8 cellular contexts compared by ENCODE assay signal in the genomic region with DNA sequence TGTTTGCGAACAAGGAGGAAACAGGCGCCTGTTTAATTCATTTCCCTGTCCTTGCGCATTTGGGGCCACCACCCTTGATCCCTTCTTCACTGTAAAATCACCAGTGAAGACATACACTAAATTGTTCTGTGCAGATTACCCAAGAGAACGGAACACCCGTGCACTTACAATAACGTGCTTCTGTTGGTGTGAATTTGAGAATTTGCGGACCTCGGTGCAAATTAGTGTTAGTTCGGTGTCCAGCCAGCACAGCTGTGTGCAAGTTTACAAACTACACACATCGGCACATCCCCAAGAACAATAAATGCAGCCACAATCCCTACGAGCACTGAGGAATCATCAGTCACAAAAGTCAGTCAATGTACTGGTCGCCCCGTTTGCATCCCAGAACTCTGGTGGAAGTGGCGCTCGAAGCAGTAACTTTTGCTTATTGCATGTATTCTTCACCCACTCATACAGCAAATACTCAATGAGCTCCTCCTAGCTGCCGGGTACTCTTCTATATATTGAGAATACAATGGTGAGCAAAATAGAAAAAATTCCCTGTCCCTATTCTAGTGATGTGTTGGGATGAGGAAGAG. TPM values are rescaled to one million over a fixed set of nuclear protein-coding genes. Genes with fewer than 3 reads are reported as not detected.
DNase-seq lines count a peak whose midpoint lies in the region; ATAC-seq, FAIRE-seq and TF ChIP-seq lines count a peak whose summit lies in the region.

No MANE protein-coding gene starts in this region.

- H3K36me3 Mint-ChIP-seq in GM23338 (ENCODE audit: low read depth) (no peaks in the 10 kb centered on the region), T-cell (no peaks in the 10 kb centered on the region)
- no peaks in the 10 kb centered on the region for H3K36me3 Mint-ChIP-seq in T-helper 2 cell treated with Interferon-gamma antibody and Interleukin-4, amounts not matched to agents 5 μg/mL and 100 μg/mL, for 36 hours (ENCODE audit: low read depth)

- ATAC-seq in GM23338 (no peak), GM19324 (IDR thresholded peaks at IDR 0.05; ENCODE audit: low FRiP score, unreplicated experiment) (no peak), T-cell (replicated peaks in 1 of 4) (no peak)

- H3K79me2 ChIP-seq in GM23338 (replicated peaks; ENCODE audit: insufficient read depth): peaks cover 37% of the 10 kb centered on the region

- no peak overlapping the region for H3K4me3 Mint-ChIP-seq in GM23338
- no peak overlapping the region for H3K4me3 Mint-ChIP-seq in T-helper 2 cell treated with Interferon-gamma antibody and Interleukin-4, amounts not matched to agents 5 μg/mL and 100 μg/mL, for 36 hours
- H3K4me3 Mint-ChIP-seq in T-cell: no peak overlapping the region

- POLR2A ChIA-PET in T-cell (lab: Charles Lee): interaction anchor here (0.6 kb wide), 2 partner anchors 62 to 374 kb away, joined by 3 to 4 read pairs; no protein-coding TSS in a partner anchor

- peak; percentile 33 for DNase-seq in AG10803 (ENCODE audit: low read depth)
- DNase-seq in GM23338 (ENCODE audit: low spot score): no peak
- DNase-seq in T-helper 2 cell treated with Interferon-gamma antibody and Interleukin-4, amounts not matched to agents 5 μg/mL and 100 μg/mL, for 36 hours (ENCODE audit: low spot score): peak; percentile 4
- DNase-seq in frontal cortex (ENCODE audit: low spot score in 2 of 2): peak; percentile 13 to 17
- no peak for DNase-seq in T-cell
- no peak for DNase-seq in iPS-NIHi11 (ENCODE audit: low spot score)

- peak overlapping the region; percentile 99 for H2AFZ ChIP-seq in GM23338

- H3K27me3 ChIP-seq in GM23338 (ENCODE audit: insufficient read depth): no peaks in the 10 kb centered on the region
- no peaks in the 10 kb centered on the region for H3K27me3 ChIP-seq in skeletal muscle satellite cell (ENCODE audit: control insufficient read depth, insufficient read depth, low read length)

- H3K27me3 Mint-ChIP-seq in GM23338 (ENCODE audit: insufficient read depth, low read depth, poor library complexity) (peaks cover 5% of the 10 kb centered on the region), T-cell (no peaks in the 10 kb centered on the region)
- H3K27me3 Mint-ChIP-seq in T-helper 2 cell treated with Interferon-gamma antibody and Interleukin-4, amounts not matched to agents 5 μg/mL and 100 μg/mL, for 36 hours (ENCODE audit: low read depth): no peaks in the 10 kb centered on the region

- H3K9me3 Mint-ChIP-seq in GM23338 (no peaks in the 10 kb centered on the region), T-cell (no peaks in the 10 kb centered on the region)
- no peaks in the 10 kb centered on the region for H3K9me3 Mint-ChIP-seq in T-helper 2 cell treated with Interferon-gamma antibody and Interleukin-4, amounts not matched to agents 5 μg/mL and 100 μg/mL, for 36 hours

- H3K4me1 Mint-ChIP-seq in GM23338 (peaks cover 11% of the 10 kb centered on the region; the same call in 2 of the 3 replicates), T-cell (peaks cover 3 to 17% (median 12%) of the 10 kb centered on the region in 3 donors)
- peaks cover 7% of the 10 kb centered on the region for H3K4me1 Mint-ChIP-seq in T-helper 2 cell treated with Interferon-gamma antibody and Interleukin-4, amounts not matched to agents 5 μg/mL and 100 μg/mL, for 36 hours (ENCODE audit: low read depth)

- no peaks in the 10 kb centered on the region for H3F3A ChIP-seq in GM23338 (replicated peaks; ENCODE audit: low read depth)

- CTCF ChIA-PET in T-cell (lab: Charles Lee): interaction anchor here in 1 of 2 donors (0.6 to 0.9 kb wide), 3 partner anchors 41 to 58 kb away, joined by 3 read pairs; no protein-coding TSS in a partner anchor

- H3K36me3 ChIP-seq in GM23338 (ENCODE audit: insufficient read depth) (no peaks in the 10 kb centered on the region), skeletal muscle satellite cell (ENCODE audit: insufficient read depth, low read length) (no peaks in the 10 kb centered on the region)

- H3K4me2 ChIP-seq in GM23338 (peak overlapping the region; percentile 91), skeletal muscle satellite cell (ENCODE audit: low read length) (peak overlapping the region; percentile 98)

- FAIRE-seq in frontal cortex (lab: Jason Lieb, UNC): no peak

- no peak overlapping the region for H3K27ac ChIP-seq in GM23338 (ENCODE audit: low read depth)

- H3K27ac Mint-ChIP-seq in GM23338 (no peak overlapping the region), T-cell (no peak overlapping the region)
- no peak overlapping the region for H3K27ac Mint-ChIP-seq in T-helper 2 cell treated with Interferon-gamma antibody and Interleukin-4, amounts not matched to agents 5 μg/mL and 100 μg/mL, for 36 hours

- H3K4me3 ChIP-seq in AG10803 (ENCODE audit: low read length): peak overlapping the region; percentile 75
- peak overlapping the region; percentile 78 for H3K4me3 ChIP-seq in GM23338
- H3K4me3 ChIP-seq in skeletal muscle satellite cell (ENCODE audit: low read length): peak overlapping the region; percentile 99

- peak overlapping the region; percentile 99 for H3K9ac ChIP-seq in skeletal muscle satellite cell (ENCODE audit: low read depth, low read length)

- H3K4me1 ChIP-seq in GM23338 (ENCODE audit: insufficient read depth) (peaks cover 10% of the 10 kb centered on the region; the same call in 1 of the 2 replicates), skeletal muscle satellite cell (ENCODE audit: control insufficient read depth, insufficient read depth, low read length) (peaks cover 23% of the 10 kb centered on the region)

- no peaks in the 10 kb centered on the region for H3K9me2 ChIP-seq in GM23338 (ENCODE audit: insufficient read depth)

- H4K20me1 ChIP-seq in GM23338 (replicated peaks; ENCODE audit: insufficient read depth): peaks cover 19% of the 10 kb centered on the region

- TF ChIP-seq CTCF in AG10803 (conservative IDR thresholded peaks at IDR 0.05; ENCODE audit: low read length) (peak; percentile 46), GM23338 (conservative IDR thresholded peaks at IDR 0.05; ENCODE audit: low read depth in 2 of 2) (no peak)

- H3K9me3 ChIP-seq in skeletal muscle satellite cell (replicated peaks; ENCODE audit: low read length): no peaks in the 10 kb centered on the region

TF ChIP-seq in GM23338, 12 proteins besides CTCF, POLR2A, EP300 and RAD21:
- TF ChIP-seq JUNB (IDR thresholded peaks at IDR 0.05; ENCODE audit: unreplicated experiment): no peak
- TF ChIP-seq, protein P1, sequence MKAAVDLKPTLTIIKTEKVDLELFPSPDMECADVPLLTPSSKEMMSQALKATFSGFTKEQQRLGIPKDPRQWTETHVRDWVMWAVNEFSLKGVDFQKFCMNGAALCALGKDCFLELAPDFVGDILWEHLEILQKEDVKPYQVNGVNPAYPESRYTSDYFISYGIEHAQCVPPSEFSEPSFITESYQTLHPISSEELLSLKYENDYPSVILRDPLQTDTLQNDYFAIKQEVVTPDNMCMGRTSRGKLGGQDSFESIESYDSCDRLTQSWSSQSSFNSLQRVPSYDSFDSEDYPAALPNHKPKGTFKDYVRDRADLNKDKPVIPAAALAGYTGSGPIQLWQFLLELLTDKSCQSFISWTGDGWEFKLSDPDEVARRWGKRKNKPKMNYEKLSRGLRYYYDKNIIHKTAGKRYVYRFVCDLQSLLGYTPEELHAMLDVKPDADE (IDR thresholded peaks at IDR 0.05): no peak
- no peak for TF ChIP-seq ZNF331 (CRISPR knock-in tag; IDR thresholded peaks at IDR 0.05; ENCODE audit: low read depth)
- TF ChIP-seq EZH2phosphoT487 (IDR thresholded peaks at IDR 0.05; ENCODE audit: unreplicated experiment): no peak
- TF ChIP-seq, protein P2, sequence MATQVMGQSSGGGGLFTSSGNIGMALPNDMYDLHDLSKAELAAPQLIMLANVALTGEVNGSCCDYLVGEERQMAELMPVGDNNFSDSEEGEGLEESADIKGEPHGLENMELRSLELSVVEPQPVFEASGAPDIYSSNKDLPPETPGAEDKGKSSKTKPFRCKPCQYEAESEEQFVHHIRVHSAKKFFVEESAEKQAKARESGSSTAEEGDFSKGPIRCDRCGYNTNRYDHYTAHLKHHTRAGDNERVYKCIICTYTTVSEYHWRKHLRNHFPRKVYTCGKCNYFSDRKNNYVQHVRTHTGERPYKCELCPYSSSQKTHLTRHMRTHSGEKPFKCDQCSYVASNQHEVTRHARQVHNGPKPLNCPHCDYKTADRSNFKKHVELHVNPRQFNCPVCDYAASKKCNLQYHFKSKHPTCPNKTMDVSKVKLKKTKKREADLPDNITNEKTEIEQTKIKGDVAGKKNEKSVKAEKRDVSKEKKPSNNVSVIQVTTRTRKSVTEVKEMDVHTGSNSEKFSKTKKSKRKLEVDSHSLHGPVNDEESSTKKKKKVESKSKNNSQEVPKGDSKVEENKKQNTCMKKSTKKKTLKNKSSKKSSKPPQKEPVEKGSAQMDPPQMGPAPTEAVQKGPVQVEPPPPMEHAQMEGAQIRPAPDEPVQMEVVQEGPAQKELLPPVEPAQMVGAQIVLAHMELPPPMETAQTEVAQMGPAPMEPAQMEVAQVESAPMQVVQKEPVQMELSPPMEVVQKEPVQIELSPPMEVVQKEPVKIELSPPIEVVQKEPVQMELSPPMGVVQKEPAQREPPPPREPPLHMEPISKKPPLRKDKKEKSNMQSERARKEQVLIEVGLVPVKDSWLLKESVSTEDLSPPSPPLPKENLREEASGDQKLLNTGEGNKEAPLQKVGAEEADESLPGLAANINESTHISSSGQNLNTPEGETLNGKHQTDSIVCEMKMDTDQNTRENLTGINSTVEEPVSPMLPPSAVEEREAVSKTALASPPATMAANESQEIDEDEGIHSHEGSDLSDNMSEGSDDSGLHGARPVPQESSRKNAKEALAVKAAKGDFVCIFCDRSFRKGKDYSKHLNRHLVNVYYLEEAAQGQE (IDR thresholded peaks at IDR 0.05; ENCODE audit: unreplicated experiment): no peak

RNA-seq across cellular contexts. Expression of a gene that starts 0.8 kb away (rescaled TPM):
- 18.9 and 21.2 TPM in 2 replicates for total RNA-seq in GM23338 (2014; rRNA removed; shearing (Covaris generic))
- polyA plus RNA-seq in GM23338 (2016; fragmentation: Nextera tagmentation; extraction: Ambion mirVana): 22.8 and 26.2 TPM in 2 replicates
- 21.6 TPM for total RNA-seq in frontal cortex
- 8.1 TPM in 2 replicates for total RNA-seq in skeletal muscle satellite cell (2012; rRNA removed)
- total RNA-seq in T-cell: 10 to 100 TPM; 29.4 to 36.8 (median 33.7) TPM

RNA-seq across cellular contexts. Expression of a gene that starts 47.0 kb away (rescaled TPM):
- 193 and 212 TPM in 2 replicates for total RNA-seq in GM23338 (2014; rRNA removed; shearing (Covaris generic))
- polyA plus RNA-seq in GM23338 (2016; fragmentation: Nextera tagmentation; extraction: Ambion mirVana): 150 and 152 TPM in 2 replicates
- total RNA-seq in frontal cortex (62.8 TPM), T-cell (10 to 100 TPM; 52.4 to 63.0 (median 57.8) TPM)
- total RNA-seq in skeletal muscle satellite cell (2012; rRNA removed): 63.1 and 73.5 TPM in 2 replicates

Comparison
In these comparisons a context has a peak if more than half of its experiments do, and no peak if none do; other contexts are left out.
1. DNase-seq: peak in AG10803 (single experiment), T-helper 2 cell treated with Interferon-gamma antibody and Interleukin-4, amounts not matched to agents 5 μg/mL and 100 μg/mL, for 36 hours (single experiment) and frontal cortex (2 of 2); none in GM23338 (single experiment), T-cell (0 of 34) and iPS-NIHi11 (single experiment).
2. Peak in every context shown above with its lines, with median percentiles within 50 percentile points of each other: H3K4me3 ChIP-seq.